ENCODE assay signal across 1 cellular context in genomic region chr17:63997341-63998048, GRCh38.
TF ChIP-seq lines count a peak whose summit lies in the region.

No MANE protein-coding gene starts in this region.

TF ChIP-seq in WTC11, 78 proteins besides CTCF, POLR2A, EP300 and RAD21 (continued from another document):
- TF ChIP-seq IRF1 (CRISPR knock-in tag; IDR thresholded peaks at IDR 0.05) (0 out of 2 replicates have a peak, but pooled peaks have one; percentile 40), PRDM15 (CRISPR knock-in tag; IDR thresholded peaks at IDR 0.05) (no peak), ZNF317 (CRISPR knock-in tag; IDR thresholded peaks at IDR 0.05; ENCODE audit: borderline replicate concordance, low read depth) (no peak), AFF4 (CRISPR knock-in tag; IDR thresholded peaks at IDR 0.05; ENCODE audit: borderline replicate concordance) (no peak), STAT6 (CRISPR knock-in tag; conservative IDR thresholded peaks at IDR 0.05; ENCODE audit: low read depth) (no peak), E2F4 (CRISPR knock-in tag; IDR thresholded peaks at IDR 0.05; ENCODE audit: borderline replicate concordance, low read depth) (no peak), NR2C2 (CRISPR knock-in tag; IDR thresholded peaks at IDR 0.05) (no peak), NR3C1 (CRISPR knock-in tag; conservative IDR thresholded peaks at IDR 0.05; ENCODE audit: low read depth) (no peak), NFYB (CRISPR knock-in tag; conservative IDR thresholded peaks at IDR 0.05; ENCODE audit: low read depth) (no peak), FOXP1 (CRISPR knock-in tag; IDR thresholded peaks at IDR 0.05; ENCODE audit: borderline replicate concordance) (0 out of 2 replicates have a peak, but pooled peaks have one; percentile 35), ZBTB21 (CRISPR knock-in tag; IDR thresholded peaks at IDR 0.05; ENCODE audit: borderline replicate concordance) (no peak), ZNF671 (CRISPR knock-in tag; IDR thresholded peaks at IDR 0.05) (no peak), TP53 (CRISPR knock-in tag; IDR thresholded peaks at IDR 0.05) (peak; percentile 2; the same call in 1 of the 2 replicates), ZNF396 (CRISPR knock-in tag; IDR thresholded peaks at IDR 0.05; ENCODE audit: borderline replicate concordance) (no peak), FOXP4 (CRISPR knock-in tag; IDR thresholded peaks at IDR 0.05) (no peak), SMAD3 (CRISPR knock-in tag; IDR thresholded peaks at IDR 0.05; ENCODE audit: borderline replicate concordance) (peak; percentile 39; the same call in 1 of the 2 replicates), GRHL2 (CRISPR knock-in tag; IDR thresholded peaks at IDR 0.05; ENCODE audit: insufficient replicate concordance, severe bottlenecking) (no peak), ZNF281 (CRISPR knock-in tag; IDR thresholded peaks at IDR 0.05) (no peak)
TF ChIP-seq in WTC11: peak in this region for 6.
